In the genomic region with DNA sequence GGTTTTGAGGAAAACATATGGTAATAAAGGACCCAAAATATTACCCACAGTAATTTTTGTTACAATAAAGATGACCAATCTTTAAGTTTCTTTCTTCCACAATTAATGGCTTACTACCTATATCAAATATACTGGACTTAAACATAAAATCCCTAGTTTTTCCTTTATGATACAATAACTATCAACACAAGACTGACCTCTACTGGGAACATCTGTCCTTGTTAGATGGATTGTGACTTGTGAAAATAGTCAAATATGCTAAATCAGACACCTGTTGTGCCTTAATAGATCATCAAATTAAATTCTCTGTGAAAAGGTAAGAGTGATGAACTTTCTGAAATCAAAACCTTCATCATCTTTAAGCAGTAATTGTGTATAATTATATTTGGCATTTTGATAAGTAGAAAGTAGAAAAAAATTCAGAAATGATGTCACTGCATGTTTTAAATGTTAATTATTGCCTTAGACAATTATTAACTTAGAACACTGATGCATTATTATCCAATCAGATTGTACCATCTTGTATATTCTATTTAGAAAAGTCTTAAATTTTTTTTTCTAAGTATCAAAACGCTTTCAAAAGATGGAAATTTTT, we compare ENCODE assay signal across 9 cellular contexts.
A peak's percentile ranks its signal among the peaks of the same experiment; 100 is the strongest.
DNase-seq lines count a peak whose midpoint lies in the region; ATAC-seq and TF ChIP-seq lines count a peak whose summit lies in the region.
"Had no signal": no experiment of that assay in that cellular context is flagged by ENCODE, and none has a peak within 500 bp of the region (broad histone marks: within the 10 kb centered on the region; RNA-seq: fewer than 3 reads in every experiment).

No MANE protein-coding gene starts in this region.

- H2BK15ac ChIP-seq in mesendoderm (replicated peaks; ENCODE audit: low read depth) = no peak overlapping the region

- no peak overlapping the region for H2BK120ac ChIP-seq in mesendoderm (ENCODE audit: low read depth, low read length)

- no peak overlapping the region for H3K9ac ChIP-seq in mesendoderm (ENCODE audit: low read length)

- H2AK5ac ChIP-seq in mesendoderm (ENCODE audit: low read length) = no peak overlapping the region

- no peak overlapping the region for H3K18ac ChIP-seq in mesendoderm (ENCODE audit: low read length)

- no peak overlapping the region for H4K8ac ChIP-seq in mesendoderm (ENCODE audit: low read depth, low read length)

- H3K4me3 ChIP-seq in astrocyte of the spinal cord (ENCODE audit: low read depth, low read length) (no peak overlapping the region), mesendoderm (ENCODE audit: low read length) (no peak overlapping the region)

- WGBS in mesendoderm (ENCODE audit: extremely low coverage, insufficient coverage, low lambda C conversion rate) = no CpG with 5 or more reads among the region's 1 CpG

- in situ Hi-C loops in astrocyte of the spinal cord (cut with HindIII; ENCODE audit: low sequenced_read_pairs) = no loop called here

- no peaks in the 10 kb centered on the region for H3K4me1 ChIP-seq in mesendoderm (ENCODE audit: control insufficient read depth, low read depth, low read length)

- peak; percentile 54 for ATAC-seq in HG02938 (IDR thresholded peaks at IDR 0.05; ENCODE audit: unreplicated experiment)
- ATAC-seq in HG03025 (IDR thresholded peaks at IDR 0.05; ENCODE audit: low FRiP score, unreplicated experiment) = no peak

- no peak overlapping the region for H3K56ac ChIP-seq in mesendoderm (ENCODE audit: low read length)

- no peak overlapping the region for H3K4me2 ChIP-seq in mesendoderm (ENCODE audit: low read length)

- no peaks in the 10 kb centered on the region for H3K79me2 ChIP-seq in mesendoderm (ENCODE audit: control insufficient read depth, insufficient read depth, low read length)

- H3K79me1 ChIP-seq in mesendoderm (ENCODE audit: low read length) = no peaks in the 10 kb centered on the region

- DNase-seq in DMS53 (lab: John Stamatoyannopoulos, UW) = peak; percentile 64
- DNase-seq in astrocyte of the spinal cord (ENCODE audit: low read depth, low spot score) = peak; percentile 54
- DNase-seq in mesendoderm = peak; percentile 5
- DNase-seq in C1 segment of cervical spinal cord (lab: John Stamatoyannopoulos, UW) = no peak
- no peak for DNase-seq in activated T-cell treated with anti-CD3 and anti-CD28 coated beads, Interleukin-2, amount 50 U/mL, for 48 hours
- no peak for DNase-seq in NCI-H187 (lab: John Stamatoyannopoulos, UW)
- DNase-seq: NCI-H510A had no signal

- no peaks in the 10 kb centered on the region for H3K36me3 ChIP-seq in mesendoderm (ENCODE audit: control insufficient read depth, insufficient read depth, low read length)

- no peak overlapping the region for H2BK5ac ChIP-seq in mesendoderm (ENCODE audit: low read length)

- no peak overlapping the region for H3K23ac ChIP-seq in mesendoderm (ENCODE audit: low read length)

- H4K5ac ChIP-seq in mesendoderm (ENCODE audit: low read length) = no peak overlapping the region

- H3K27ac ChIP-seq in mesendoderm (ENCODE audit: low read depth, low read length) = no peak overlapping the region

- H3K4ac ChIP-seq in mesendoderm (ENCODE audit: low read depth, low read length) = no peak overlapping the region

- TF ChIP-seq CTCF in astrocyte of the spinal cord (IDR thresholded peaks at IDR 0.05; ENCODE audit: low read depth, low read length) = peak; percentile 36

- no peaks in the 10 kb centered on the region for H3K27me3 ChIP-seq in mesendoderm (ENCODE audit: insufficient read depth, low read length, poor library complexity)

Comparison
In these comparisons a context has a peak if more than half of its experiments do, and no peak if none do; other contexts are left out.
1. DNase-seq: peak in DMS53 (single experiment), astrocyte of the spinal cord (single experiment) and mesendoderm (single experiment); none in C1 segment of cervical spinal cord (0 of 14), activated T-cell treated with anti-CD3 and anti-CD28 coated beads, Interleukin-2, amount 50 U/mL, for 48 hours (0 of 2) and NCI-H187 (0 of 2).